Comparison of ENCODE assay signal across 8 cellular contexts in genomic region chr5:116137544-116138378, GRCh38. TPM values are rescaled to one million over a fixed set of nuclear protein-coding genes. Genes with fewer than 3 reads are reported as not detected.
DNase-seq lines count a peak whose midpoint lies in the region; ATAC-seq and FAIRE-seq lines count a peak whose summit lies in the region.

No MANE protein-coding gene starts in this region.

- peaks cover 12% of the 10 kb centered on the region for H3K4me1 Mint-ChIP-seq in activated CD8-positive, alpha-beta memory T cell treated with anti-CD3 and anti-CD28 coated beads, Interleukin-2, amount 10 ng/mL, durations not matched to agents 7 days and 5 days

- H3K9me3 Mint-ChIP-seq in activated CD8-positive, alpha-beta memory T cell treated with anti-CD3 and anti-CD28 coated beads, Interleukin-2, amount 10 ng/mL, durations not matched to agents 7 days and 5 days (ENCODE audit: low read depth) = no peaks in the 10 kb centered on the region

- CTCF ChIA-PET in activated CD8-positive, alpha-beta memory T cell treated with anti-CD3 and anti-CD28 coated beads, Interleukin-2, amount 10 ng/mL, durations not matched to agents 7 days and 5 days (lab: Charles Lee) = interaction anchor here (0.9 to 1.9 kb wide), 2 partner anchors 102 to 810 kb away, joined by 4 to 5 read pairs; no protein-coding TSS in a partner anchor

- DNase-seq in Caki2 (ENCODE audit: low read depth) (peak; percentile 13), NCI-H146 (lab: John Stamatoyannopoulos, UW) (peak; percentile 35), germinal center (ENCODE audit: low spot score) (peak; percentile 25), retina (peak; percentile 52), COLO668 (lab: John Stamatoyannopoulos, UW; ENCODE audit: unreplicated experiment) (no peak)
- DNase-seq in activated CD8-positive, alpha-beta memory T cell treated with anti-CD3 and anti-CD28 coated beads, Interleukin-2, amount 10 ng/mL, durations not matched to agents 7 days and 5 days = no peak

- peak; percentile 92 for FAIRE-seq in TTC549 (lab: Jason Lieb, UNC)

- H3K27me3 Mint-ChIP-seq in activated CD8-positive, alpha-beta memory T cell treated with anti-CD3 and anti-CD28 coated beads, Interleukin-2, amount 10 ng/mL, durations not matched to agents 7 days and 5 days = no peaks in the 10 kb centered on the region

- ATAC-seq in GM21515 (IDR thresholded peaks at IDR 0.05; ENCODE audit: unreplicated experiment) = peak; percentile 53
- no peak for ATAC-seq in activated CD8-positive, alpha-beta memory T cell treated with anti-CD3 and anti-CD28 coated beads, Interleukin-2, amount 10 ng/mL, durations not matched to agents 7 days and 5 days

- H3K36me3 Mint-ChIP-seq in activated CD8-positive, alpha-beta memory T cell treated with anti-CD3 and anti-CD28 coated beads, Interleukin-2, amount 10 ng/mL, durations not matched to agents 7 days and 5 days = no peaks in the 10 kb centered on the region

- H3K27ac Mint-ChIP-seq in activated CD8-positive, alpha-beta memory T cell treated with anti-CD3 and anti-CD28 coated beads, Interleukin-2, amount 10 ng/mL, durations not matched to agents 7 days and 5 days = no peak overlapping the region

- in situ Hi-C loops in Caki2 (cut with HindIII; ENCODE audit: low pct_unique_long_range_greater_than_20kb, low sequenced_read_pairs) = no loop called here

- no peak overlapping the region for H3K4me3 Mint-ChIP-seq in activated CD8-positive, alpha-beta memory T cell treated with anti-CD3 and anti-CD28 coated beads, Interleukin-2, amount 10 ng/mL, durations not matched to agents 7 days and 5 days

RNA-seq across cellular contexts. Expression of gene COMMD10, which starts 52.9 kb away (rescaled TPM):
- total RNA-seq in Caki2 (2014; rRNA removed; shearing (Covaris generic); ENCODE audit: low replicate concordance) = 9.2 and 22.7 TPM in 2 replicates
- 10 to 100 TPM; 18.3 to 25.3 TPM for total RNA-seq in activated CD8-positive, alpha-beta memory T cell treated with anti-CD3 and anti-CD28 coated beads, Interleukin-2, amount 10 ng/mL, durations not matched to agents 7 days and 5 days

Comparison
In these comparisons a context has a peak if more than half of its experiments do, and no peak if none do; other contexts are left out.
1. DNase-seq: peak in Caki2 (single experiment), NCI-H146 (single experiment), germinal center (single experiment) and retina (single experiment); none in activated CD8-positive, alpha-beta memory T cell treated with anti-CD3 and anti-CD28 coated beads, Interleukin-2, amount 10 ng/mL, durations not matched to agents 7 days and 5 days (single experiment) and COLO668 (single experiment).